ENCODE assay signal across 33 cellular contexts in genomic region chr10:82622478-82622877, GRCh38.
"Had no signal": no experiment of that assay in that cellular context is flagged by ENCODE, and none has a peak within 500 bp of the region (broad histone marks: within the 10 kb centered on the region; RNA-seq: fewer than 3 reads in every experiment).

No MANE protein-coding gene starts in this region.

- H3K27me3 ChIP-seq: adrenal gland, body of pancreas, brain microvascular endothelial cell, breast epithelium had no signal

- H3K36me3 ChIP-seq: adrenal gland, brain microvascular endothelial cell, breast epithelium had no signal

- ATAC-seq: activated CD8-positive, alpha-beta T cell treated with anti-CD3 and anti-CD28 coated beads for 36 hours; activated naive CD4-positive, alpha-beta T cell treated with anti-CD3 and anti-CD28 coated beads, Interleukin-2, amount 50 U/mL, for 72 hours; activated T-cell treated with anti-CD3 and anti-CD28 coated beads, Interleukin-2, amount 50 U/mL, for 4 hours; activated T-cell treated with anti-CD3 and anti-CD28 coated beads, Interleukin-2, amount 50 U/mL, for 72 hours; activated T-helper 17 cell treated with anti-CD3 and anti-CD28 coated beads, Interleukin-2, amount 50 U/mL, for 72 hours; body of pancreas had no signal

- DNase-seq: activated B cell treated with CpG ODN at 0.5 μM for 24 hours; activated CD4-positive, alpha-beta memory T cell treated with anti-CD3 and anti-CD28 coated beads for 36 hours; activated CD4-positive, alpha-beta T cell treated with anti-CD3 and anti-CD28 coated beads for 4 hours; activated CD4-positive, alpha-beta T cell treated with anti-CD3 and anti-CD28 coated beads, Interleukin-2, amount 10 ng/mL, durations not matched to agents 24 days and 14 days; activated CD4-positive, alpha-beta T cell treated with anti-CD3 and anti-CD28 coated beads, Interleukin-2, amount 50 U/mL, for 1 hour; activated CD4-positive, alpha-beta T cell treated with anti-CD3 and anti-CD28 coated beads, Interleukin-2, amount 50 U/mL, for 4 hours; activated CD4-positive, CD25-positive, alpha-beta regulatory T cell treated with anti-CD3 and anti-CD28 coated beads, Interleukin-2, amount 50 U/mL, for 72 hours; activated CD8-positive, alpha-beta memory T cell treated with anti-CD3 and anti-CD28 coated beads, Interleukin-2, amount 50 U/mL, for 4 hours; activated CD8-positive, alpha-beta T cell treated with anti-CD3 and anti-CD28 coated beads for 36 hours; activated effector memory CD4-positive, alpha-beta T cell treated with anti-CD3 and anti-CD28 coated beads, Interleukin-2, amount 50 U/mL, for 16 hours; activated gamma-delta T cell treated with Interleukin-2 at 50 U/mL for 16 hours; activated naive CD4-positive, alpha-beta T cell; activated naive CD4-positive, alpha-beta T cell treated with anti-CD3 and anti-CD28 coated beads for 36 hours; activated naive CD4-positive, alpha-beta T cell treated with anti-CD3 and anti-CD28 coated beads, Interleukin-2, amount 50 U/mL, for 16 hours; activated naive CD8-positive, alpha-beta T cell treated with anti-CD3 and anti-CD28 coated beads for 36 hours; activated T-cell treated with anti-CD3 and anti-CD28 coated beads for 4 hours; activated T-cell treated with anti-CD3 and anti-CD28 coated beads, Interleukin-2, amount 50 U/mL, for 1 hour; activated T-cell treated with anti-CD3 and anti-CD28 coated beads, Interleukin-2, amount 50 U/mL, for 4 hours; activated T-cell treated with anti-CD3 and anti-CD28 coated beads, Interleukin-2, amount 50 U/mL, for 72 hours; adrenal gland; amniotic stem cell; aorta; body of pancreas; brain microvascular endothelial cell; caudate nucleus; cerebellar nuclear complex; T-helper 1 cell; T-helper 2 cell; T-helper 9 cell had no signal

- H3K4me1 ChIP-seq: adrenal gland, body of pancreas, breast epithelium had no signal

- H3K4me3 ChIP-seq: adrenal gland, body of pancreas, breast epithelium had no signal

- H3K27ac ChIP-seq: adrenal gland, body of pancreas, brain microvascular endothelial cell, breast epithelium, VCaP had no signal

- H3K9me3 ChIP-seq: adrenal gland, body of pancreas, breast epithelium had no signal
